14 cellular contexts compared by ENCODE assay signal in the genomic region with DNA sequence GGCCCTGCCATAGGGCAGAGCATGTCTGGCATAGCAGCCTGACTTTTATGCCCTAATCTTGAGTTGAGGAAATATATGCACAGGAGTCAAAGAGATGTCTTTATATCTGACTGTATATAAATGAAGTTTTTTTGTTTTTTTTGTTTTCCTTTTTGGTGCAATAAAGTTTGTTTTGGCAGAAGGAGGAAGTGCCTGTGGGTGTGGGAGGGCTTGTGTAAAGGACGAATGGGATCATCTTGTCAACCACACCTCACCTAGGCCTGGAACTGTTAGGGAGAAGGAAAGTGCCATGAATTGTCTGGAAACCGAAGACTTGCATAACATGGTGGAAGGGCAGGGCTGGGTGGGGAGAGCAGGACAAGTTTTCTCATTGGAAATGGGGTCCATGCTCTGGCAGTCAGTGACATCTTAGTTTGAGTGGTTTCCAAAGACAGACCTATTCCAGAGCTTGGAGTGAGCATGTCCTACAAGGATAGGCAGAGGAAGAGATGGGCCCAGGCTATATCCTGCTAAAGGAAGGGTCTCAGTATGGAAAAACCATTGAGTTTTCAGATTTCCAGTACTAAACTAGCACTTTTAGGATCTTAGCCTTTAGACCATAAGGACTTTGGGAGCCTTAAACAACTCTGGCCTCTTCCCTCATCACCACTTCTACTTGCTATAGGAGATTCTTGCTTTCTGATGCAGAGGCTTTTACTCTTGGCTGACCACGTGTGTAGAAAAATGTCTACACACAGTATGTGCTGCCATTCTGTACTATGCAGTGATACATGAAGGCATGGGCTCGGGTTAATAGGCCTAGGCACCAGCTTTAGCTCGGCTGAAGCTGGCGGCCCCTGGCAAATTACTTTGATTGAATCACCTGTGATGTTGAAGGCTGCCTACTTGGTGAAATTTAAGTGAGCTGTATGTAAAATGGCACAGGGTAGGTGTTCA. TPM values are rescaled to one million over a fixed set of nuclear protein-coding genes. Genes with fewer than 3 reads are reported as not detected.
DNase-seq lines count a peak whose midpoint lies in the region; ATAC-seq and TF ChIP-seq lines count a peak whose summit lies in the region.
"Had no signal": no experiment of that assay in that cellular context is flagged by ENCODE, and none has a peak within 500 bp of the region (broad histone marks: within the 10 kb centered on the region; RNA-seq: fewer than 3 reads in every experiment).

No MANE protein-coding gene starts in this region.

- no peak overlapping the region for H2AFZ ChIP-seq in GM23248

- peaks cover 19% of the 10 kb centered on the region for H3K4me1 Mint-ChIP-seq in activated T-helper 1 cell treated with anti-CD3 and anti-CD28 coated beads, Interleukin-12 subunit alpha, Interleukin-12 subunit beta, Interleukin-2, Interleukin-4 antibody, amounts not matched to agents 30 ng/mL and 10 ng/mL and 1 ng/mL, durations not matched to agents 14 hours and 24 hours and 36 hours (ENCODE audit: low read depth)
- H3K4me1 Mint-ChIP-seq in memory B cell, result peaks cover 11% of the 10 kb centered on the region
- H3K4me1 Mint-ChIP-seq in activated T-cell treated with anti-CD3 and anti-CD28 coated beads, Interleukin-2, amount 50 U/mL, for 4 hours (ENCODE audit: low read depth), result peaks cover 5% of the 10 kb centered on the region

- H3K27ac Mint-ChIP-seq in activated T-helper 1 cell treated with anti-CD3 and anti-CD28 coated beads, Interleukin-12 subunit alpha, Interleukin-12 subunit beta, Interleukin-2, Interleukin-4 antibody, amounts not matched to agents 30 ng/mL and 10 ng/mL and 1 ng/mL, durations not matched to agents 14 hours and 24 hours and 36 hours, result peak overlapping the region; percentile 37
- peak overlapping the region; percentile 37 for H3K27ac Mint-ChIP-seq in memory B cell

- in situ Hi-C loops in GM23248 (cut with MboI), result no loop called here

- H3K23ac ChIP-seq in mesendoderm (ENCODE audit: low read length), result no peak overlapping the region

- H3K27me3 ChIP-seq in A673 (replicated peaks; ENCODE audit: insufficient read depth, low read depth, low read length, poor library complexity) (no peaks in the 10 kb centered on the region), GM23248 (replicated peaks; ENCODE audit: insufficient read depth) (no peaks in the 10 kb centered on the region), mesendoderm (ENCODE audit: insufficient read depth, low read length, poor library complexity) (no peaks in the 10 kb centered on the region)

- BruUV-seq in A673 (replicated peaks; lab: Mats Ljungman, UMichigan), result no TSS peak

- H3K4me3 Mint-ChIP-seq in activated T-helper 1 cell treated with anti-CD3 and anti-CD28 coated beads, Interleukin-12 subunit alpha, Interleukin-12 subunit beta, Interleukin-2, Interleukin-4 antibody, amounts not matched to agents 30 ng/mL and 10 ng/mL and 1 ng/mL, durations not matched to agents 14 hours and 24 hours and 36 hours, result no peak overlapping the region
- no peak overlapping the region for H3K4me3 Mint-ChIP-seq in memory B cell
- H3K4me3 Mint-ChIP-seq in activated T-cell treated with anti-CD3 and anti-CD28 coated beads, Interleukin-2, amount 50 U/mL, for 4 hours, result no peak overlapping the region

- no peak overlapping the region for H3K18ac ChIP-seq in mesendoderm (ENCODE audit: low read length)

- ATAC-seq in memory B cell (ENCODE audit: low read depth) (no peak), GM21737 (IDR thresholded peaks at IDR 0.05; ENCODE audit: unreplicated experiment) (no peak)
- no peak for ATAC-seq in activated T-cell treated with anti-CD3 and anti-CD28 coated beads, Interleukin-2, amount 50 U/mL, for 4 hours

- 70 to 75% methylated on average over 6 of the region's 6 CpGs for WGBS in GM23248 (ENCODE audit: low coverage in 1 of 2, low lambda C conversion rate in 2 of 2, missing lambda C conversion rate in 2 of 2), 2 experiments
- no CpG with 5 or more reads among the region's 6 CpGs for WGBS in mesendoderm (ENCODE audit: extremely low coverage, insufficient coverage, low lambda C conversion rate)

- no peak for DNase-seq in A673 (ENCODE audit: low spot score)
- no peak for DNase-seq in GM23248
- DNase-seq in activated T-helper 1 cell treated with anti-CD3 and anti-CD28 coated beads, Interleukin-12 subunit alpha, Interleukin-12 subunit beta, Interleukin-2, Interleukin-4 antibody, amounts not matched to agents 30 ng/mL and 10 ng/mL and 1 ng/mL, durations not matched to agents 14 hours and 24 hours and 36 hours (ENCODE audit: low spot score), result no peak
- DNase-seq in memory B cell (ENCODE audit: low spot score in 2 of 2), result no peak
- DNase-seq in foreskin melanocyte, result no peak
- DNase-seq in mesendoderm, result no peak
- DNase-seq in activated T-cell treated with anti-CD3 and anti-CD28 coated beads, Interleukin-2, amount 50 U/mL, for 4 hours, result no peak
- DNase-seq: activated CD4-positive, alpha-beta T cell treated with anti-CD3 and anti-CD28 coated beads, Interleukin-2, amount 50 U/mL, for 48 hours; NCI-H82 had no signal

- H3K36me3 ChIP-seq in A673 (ENCODE audit: insufficient read depth, low read length, poor library complexity, severe bottlenecking) (peaks cover 97% of the 10 kb centered on the region), GM23248 (ENCODE audit: low read depth) (peaks cover 83% of the 10 kb centered on the region), mesendoderm (ENCODE audit: control insufficient read depth, insufficient read depth, low read length) (peaks cover 21% of the 10 kb centered on the region)

- no peak for TF ChIP-seq CTCF in A673 (conservative IDR thresholded peaks at IDR 0.05; ENCODE audit: low read depth, low read length)

- POLR2A ChIA-PET in A673 (lab: Charles Lee; ENCODE audit: low non-redundant PET), result no interaction called here

- H3K4me1 ChIP-seq in A673 (ENCODE audit: insufficient read depth, low read length, poor library complexity, severe bottlenecking) (peaks cover 4% of the 10 kb centered on the region), GM23248 (ENCODE audit: insufficient read depth) (no peaks in the 10 kb centered on the region), mesendoderm (ENCODE audit: control insufficient read depth, low read depth, low read length) (no peaks in the 10 kb centered on the region)

- H3K79me1 ChIP-seq in mesendoderm (ENCODE audit: low read length), result peaks cover 2% of the 10 kb centered on the region

- H3K36me3 Mint-ChIP-seq in activated T-helper 1 cell treated with anti-CD3 and anti-CD28 coated beads, Interleukin-12 subunit alpha, Interleukin-12 subunit beta, Interleukin-2, Interleukin-4 antibody, amounts not matched to agents 30 ng/mL and 10 ng/mL and 1 ng/mL, durations not matched to agents 14 hours and 24 hours and 36 hours (ENCODE audit: low read depth), result peaks cover 55% of the 10 kb centered on the region
- peaks cover 38% of the 10 kb centered on the region for H3K36me3 Mint-ChIP-seq in memory B cell
- H3K36me3 Mint-ChIP-seq in activated T-cell treated with anti-CD3 and anti-CD28 coated beads, Interleukin-2, amount 50 U/mL, for 4 hours (ENCODE audit: insufficient read depth), result peaks cover 51% of the 10 kb centered on the region

- H3K4me2 ChIP-seq in GM23248 (ENCODE audit: unreplicated experiment), result no peak overlapping the region
- H3K4me2 ChIP-seq in mesendoderm (ENCODE audit: low read length), result no peak overlapping the region

- H3K27ac ChIP-seq in A673 (ENCODE audit: low read depth, low read length, poor library complexity, severe bottlenecking) (peak overlapping the region; percentile 61), GM23248 (peak overlapping the region; percentile 17), mesendoderm (ENCODE audit: low read depth, low read length) (no peak overlapping the region)
- H3K27ac ChIP-seq: C4-2B had no signal

- no peak overlapping the region for H3K4ac ChIP-seq in mesendoderm (ENCODE audit: low read depth, low read length)

- no peaks in the 10 kb centered on the region for H3K9me3 Mint-ChIP-seq in activated T-helper 1 cell treated with anti-CD3 and anti-CD28 coated beads, Interleukin-12 subunit alpha, Interleukin-12 subunit beta, Interleukin-2, Interleukin-4 antibody, amounts not matched to agents 30 ng/mL and 10 ng/mL and 1 ng/mL, durations not matched to agents 14 hours and 24 hours and 36 hours
- H3K9me3 Mint-ChIP-seq in memory B cell, result no peaks in the 10 kb centered on the region
- H3K9me3 Mint-ChIP-seq in activated T-cell treated with anti-CD3 and anti-CD28 coated beads, Interleukin-2, amount 50 U/mL, for 4 hours, result no peaks in the 10 kb centered on the region

- H3K9me3 ChIP-seq in A673 (ENCODE audit: low read depth, low read length, poor library complexity, severe bottlenecking) (no peaks in the 10 kb centered on the region), GM23248 (ENCODE audit: low read depth) (no peaks in the 10 kb centered on the region)

- no peak overlapping the region for H4K8ac ChIP-seq in mesendoderm (ENCODE audit: low read depth, low read length)

- H2BK120ac ChIP-seq in mesendoderm (ENCODE audit: low read depth, low read length), result no peak overlapping the region

- intact Hi-C loops in A673 (cut with micrococcal nuclease; ENCODE audit: unreplicated experiment), result no loop called here
- intact Hi-C loops in activated T-helper 1 cell treated with anti-CD3 and anti-CD28 coated beads, Interleukin-12 subunit alpha, Interleukin-12 subunit beta, Interleukin-2, Interleukin-4 antibody, amounts not matched to agents 30 ng/mL and 10 ng/mL and 1 ng/mL, durations not matched to agents 14 hours and 24 hours and 36 hours (cut with micrococcal nuclease), result no loop called here

- H3K56ac ChIP-seq in mesendoderm (ENCODE audit: low read length), result no peak overlapping the region

- H2BK5ac ChIP-seq in mesendoderm (ENCODE audit: low read length), result no peak overlapping the region

- H3F3A ChIP-seq in GM23248 (ENCODE audit: insufficient read depth), result peaks cover 68% of the 10 kb centered on the region

- no peak overlapping the region for H2BK15ac ChIP-seq in mesendoderm (replicated peaks; ENCODE audit: low read depth)

- H3K4me3 ChIP-seq in A673 (ENCODE audit: low read depth, low read length, poor library complexity, severe bottlenecking) (no peak overlapping the region), GM23248 (no peak overlapping the region), mesendoderm (ENCODE audit: low read length) (no peak overlapping the region)

- CTCF ChIA-PET in A673 (lab: Charles Lee), result no interaction called here

- no peak overlapping the region for H4K5ac ChIP-seq in mesendoderm (ENCODE audit: low read length)

- peaks cover 42% of the 10 kb centered on the region for H3K79me2 ChIP-seq in GM23248 (ENCODE audit: insufficient read depth)
- H3K79me2 ChIP-seq in mesendoderm (ENCODE audit: control insufficient read depth, insufficient read depth, low read length), result no peaks in the 10 kb centered on the region

- H3K27me3 Mint-ChIP-seq in activated T-helper 1 cell treated with anti-CD3 and anti-CD28 coated beads, Interleukin-12 subunit alpha, Interleukin-12 subunit beta, Interleukin-2, Interleukin-4 antibody, amounts not matched to agents 30 ng/mL and 10 ng/mL and 1 ng/mL, durations not matched to agents 14 hours and 24 hours and 36 hours (ENCODE audit: insufficient read depth), result no peaks in the 10 kb centered on the region
- H3K27me3 Mint-ChIP-seq in memory B cell, result no peaks in the 10 kb centered on the region
- no peaks in the 10 kb centered on the region for H3K27me3 Mint-ChIP-seq in activated T-cell treated with anti-CD3 and anti-CD28 coated beads, Interleukin-2, amount 50 U/mL, for 4 hours (ENCODE audit: low read depth)

- no peaks in the 10 kb centered on the region for H3K9me2 ChIP-seq in GM23248 (ENCODE audit: insufficient read depth)

- H4K20me1 ChIP-seq in GM23248 (ENCODE audit: insufficient read depth), result no peaks in the 10 kb centered on the region

- H3K9ac ChIP-seq in GM23248 (0 out of 2 replicates have a peak overlapping the region, but pooled peaks have one; percentile 15), mesendoderm (ENCODE audit: low read length) (no peak overlapping the region)

- no peak overlapping the region for H2AK5ac ChIP-seq in mesendoderm (ENCODE audit: low read length)

RNA-seq across cellular contexts. Expression of gene SNF8, which starts 15.5 kb away (rescaled TPM):
- total RNA-seq in A673 (2021), result 177 and 188 TPM in 2 replicates
- 81.6 and 94.9 TPM in 2 replicates for total RNA-seq in GM23248 (2014; rRNA removed; shearing (Covaris generic))
- polyA plus RNA-seq in GM23248 (2016; fragmentation: Nextera tagmentation; extraction: Ambion mirVana), result 176 and 179 TPM in 2 replicates
- total RNA-seq in activated T-helper 1 cell treated with anti-CD3 and anti-CD28 coated beads, Interleukin-12 subunit alpha, Interleukin-12 subunit beta, Interleukin-2, Interleukin-4 antibody, amounts not matched to agents 30 ng/mL and 10 ng/mL and 1 ng/mL, durations not matched to agents 14 hours and 24 hours and 36 hours, result 148 and 163 TPM in 2 replicates
- 115 TPM for polyA plus RNA-seq in mesendoderm (2013, experiment 1 of 2)
- polyA plus RNA-seq in mesendoderm (2013, experiment 2 of 2), result 113 TPM
- 100 to 1,000 TPM; 166 to 173 (median 170) TPM for total RNA-seq in activated T-cell treated with anti-CD3 and anti-CD28 coated beads, Interleukin-2, amount 50 U/mL, for 4 hours

RNA-seq across cellular contexts. Expression of gene UBE2Z, which starts 20.9 kb away (rescaled TPM):
- 108 and 114 TPM in 2 replicates for total RNA-seq in A673 (2021)
- 104 and 124 TPM in 2 replicates for total RNA-seq in GM23248 (2014; rRNA removed; shearing (Covaris generic))
- 80.4 and 85.6 TPM in 2 replicates for polyA plus RNA-seq in GM23248 (2016; fragmentation: Nextera tagmentation; extraction: Ambion mirVana)
- total RNA-seq in activated T-helper 1 cell treated with anti-CD3 and anti-CD28 coated beads, Interleukin-12 subunit alpha, Interleukin-12 subunit beta, Interleukin-2, Interleukin-4 antibody, amounts not matched to agents 30 ng/mL and 10 ng/mL and 1 ng/mL, durations not matched to agents 14 hours and 24 hours and 36 hours, result 88.8 and 91.5 TPM in 2 replicates
- 52.0 TPM for polyA plus RNA-seq in mesendoderm (2013, experiment 1 of 2)
- 52.4 TPM for polyA plus RNA-seq in mesendoderm (2013, experiment 2 of 2)
- 100 to 1,000 TPM in 1 of 3 donors, 10 to 100 TPM in 2; 92.7 to 103 (median 94.3) TPM for total RNA-seq in activated T-cell treated with anti-CD3 and anti-CD28 coated beads, Interleukin-2, amount 50 U/mL, for 4 hours

RNA-seq across cellular contexts. Expression of gene ATP5MC1, which starts 36.6 kb away (rescaled TPM):
- 132 and 136 TPM in 2 replicates for total RNA-seq in A673 (2021)
- total RNA-seq in GM23248 (2014; rRNA removed; shearing (Covaris generic)), result 85.7 and 108 TPM in 2 replicates
- polyA plus RNA-seq in GM23248 (2016; fragmentation: Nextera tagmentation; extraction: Ambion mirVana), result 212 and 221 TPM in 2 replicates
- 149 and 155 TPM in 2 replicates for total RNA-seq in activated T-helper 1 cell treated with anti-CD3 and anti-CD28 coated beads, Interleukin-12 subunit alpha, Interleukin-12 subunit beta, Interleukin-2, Interleukin-4 antibody, amounts not matched to agents 30 ng/mL and 10 ng/mL and 1 ng/mL, durations not matched to agents 14 hours and 24 hours and 36 hours
- 153 TPM for polyA plus RNA-seq in mesendoderm (2013, experiment 1 of 2)
- 158 TPM for polyA plus RNA-seq in mesendoderm (2013, experiment 2 of 2)
- total RNA-seq in activated T-cell treated with anti-CD3 and anti-CD28 coated beads, Interleukin-2, amount 50 U/mL, for 4 hours, result 100 to 1,000 TPM; 166 to 188 (median 188) TPM

RNA-seq across cellular contexts. Expression of gene GIP, which starts 39.3 kb away (rescaled TPM):
- total RNA-seq in A673 (2021), result 0.88 and 1.1 TPM in 2 replicates
- total RNA-seq in GM23248 (2014; rRNA removed; shearing (Covaris generic)), result not detected in 2 replicates
- 0.28 TPM in 1 of 2 replicates, not detected in the other for polyA plus RNA-seq in GM23248 (2016; fragmentation: Nextera tagmentation; extraction: Ambion mirVana)
- total RNA-seq in activated T-helper 1 cell treated with anti-CD3 and anti-CD28 coated beads, Interleukin-12 subunit alpha, Interleukin-12 subunit beta, Interleukin-2, Interleukin-4 antibody, amounts not matched to agents 30 ng/mL and 10 ng/mL and 1 ng/mL, durations not matched to agents 14 hours and 24 hours and 36 hours, result not detected in 2 replicates
- polyA plus RNA-seq in mesendoderm (2013, experiment 1 of 2), result 0.20 TPM
- 0.35 TPM for polyA plus RNA-seq in mesendoderm (2013, experiment 2 of 2)
- total RNA-seq in activated T-cell treated with anti-CD3 and anti-CD28 coated beads, Interleukin-2, amount 50 U/mL, for 4 hours, result not detected
- total RNA-seq: astrocyte, HT-29, skeletal muscle tissue had no signal
